In genomic region chr13:95385808-95386207, GRCh38 we compare ENCODE assay signal across 15 cellular contexts.
"Had no signal": no experiment of that assay in that cellular context is flagged by ENCODE, and none has a peak within 500 bp of the region (broad histone marks: within the 10 kb centered on the region; RNA-seq: fewer than 3 reads in every experiment).

No MANE protein-coding gene starts in this region.

- DNase-seq: activated B cell treated with CpG ODN at 0.5 μM for 24 hours; activated CD4-positive, alpha-beta T cell treated with anti-CD3 and anti-CD28 coated beads for 48 hours; activated CD8-positive, alpha-beta T cell treated with anti-CD3 and anti-CD28 coated beads for 36 hours; activated effector memory CD4-positive, alpha-beta T cell treated with anti-CD3 and anti-CD28 coated beads, Interleukin-2, amount 50 U/mL, for 16 hours; activated T-cell treated with anti-CD3 and anti-CD28 coated beads, Interleukin-2, amount 50 U/mL, for 4 hours; amniotic stem cell; colonic mucosa; esophagus squamous epithelium; head of caudate nucleus; kidney glomerular epithelial cell; nephron progenitor cell; right cardiac atrium; testis; upper lobe of left lung had no signal

- H3K4me3 ChIP-seq: colonic mucosa, esophagus squamous epithelium, prostate gland, testis, upper lobe of left lung had no signal

- ATAC-seq: activated CD8-positive, alpha-beta T cell treated with anti-CD3 and anti-CD28 coated beads for 36 hours; activated T-cell treated with anti-CD3 and anti-CD28 coated beads, Interleukin-2, amount 50 U/mL, for 4 hours; right cardiac atrium had no signal

- H3K9me3 ChIP-seq: colonic mucosa, esophagus squamous epithelium, prostate gland, testis, upper lobe of left lung had no signal

- H3K4me1 ChIP-seq: colonic mucosa, prostate gland had no signal

- H3K27me3 ChIP-seq: colonic mucosa, esophagus squamous epithelium, testis, upper lobe of left lung had no signal

- H3K36me3 ChIP-seq: colonic mucosa, esophagus squamous epithelium, prostate gland, upper lobe of left lung had no signal

- H3K27ac ChIP-seq: colonic mucosa, esophagus squamous epithelium, prostate gland, testis, upper lobe of left lung had no signal
